In the genomic region with DNA sequence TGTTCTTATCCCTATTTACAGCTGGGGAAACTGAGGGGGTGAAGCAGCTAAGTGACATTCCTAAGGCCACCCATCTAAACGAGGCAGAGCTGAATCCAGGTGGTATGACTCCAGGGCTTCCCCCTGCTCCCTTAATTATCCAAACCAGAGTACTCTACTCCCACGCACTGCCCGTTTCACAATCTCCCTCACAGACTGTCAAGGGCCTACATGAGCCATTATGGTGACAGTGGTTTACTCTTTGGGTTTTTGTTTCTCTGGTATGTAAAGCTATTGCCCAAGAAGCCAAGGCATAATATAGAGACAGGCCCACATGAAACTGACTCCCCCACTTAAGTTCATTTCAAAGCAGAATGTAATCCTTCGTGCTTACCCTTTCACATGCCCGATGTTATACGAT, we compare ENCODE assay signal across 15 cellular contexts.
A peak's percentile ranks its signal among the peaks of the same experiment; 100 is the strongest.
DNase-seq lines count a peak whose midpoint lies in the region; ATAC-seq and TF ChIP-seq lines count a peak whose summit lies in the region.
"Had no signal": no experiment of that assay in that cellular context is flagged by ENCODE, and none has a peak within 500 bp of the region (broad histone marks: within the 10 kb centered on the region; RNA-seq: fewer than 3 reads in every experiment).

No MANE protein-coding gene starts in this region.

- no peaks in the 10 kb centered on the region for H3K36me3 Mint-ChIP-seq in effector memory CD8-positive, alpha-beta T cell (ENCODE audit: insufficient read depth)
- H3K36me3 Mint-ChIP-seq: CD8-positive, alpha-beta T cell had no signal

- TF ChIP-seq CTCF in epithelial cell of esophagus (IDR thresholded peaks at IDR 0.05; ENCODE audit: insufficient read depth, low read depth, low read length, missing control alignments), result no peak

- H3K4me3 Mint-ChIP-seq in effector memory CD8-positive, alpha-beta T cell, result no peak overlapping the region
- H3K4me3 Mint-ChIP-seq: CD8-positive, alpha-beta T cell had no signal

- no peaks in the 10 kb centered on the region for H3K9me3 Mint-ChIP-seq in effector memory CD8-positive, alpha-beta T cell
- H3K9me3 Mint-ChIP-seq: CD8-positive, alpha-beta T cell had no signal

- no peak overlapping the region for H3K27ac Mint-ChIP-seq in effector memory CD8-positive, alpha-beta T cell
- H3K27ac Mint-ChIP-seq: CD8-positive, alpha-beta T cell had no signal

- H3K4me3 ChIP-seq in epithelial cell of esophagus (ENCODE audit: low read length), result no peak overlapping the region
- H3K4me3 ChIP-seq in H7 (ENCODE audit: insufficient read depth, low read depth, low read length), result no peak overlapping the region

- no peak for ATAC-seq in HG03108 (IDR thresholded peaks at IDR 0.05; ENCODE audit: unreplicated experiment)
- no peak for ATAC-seq in effector memory CD8-positive, alpha-beta T cell (replicated peaks)
- ATAC-seq: CD8-positive, alpha-beta T cell had no signal

- no peaks in the 10 kb centered on the region for H3K27me3 Mint-ChIP-seq in effector memory CD8-positive, alpha-beta T cell

- H3K4me1 Mint-ChIP-seq in effector memory CD8-positive, alpha-beta T cell (ENCODE audit: low read depth in 2 of 2), result no peaks in the 10 kb centered on the region

- H3K27me3 ChIP-seq in H7 (ENCODE audit: control insufficient read depth, insufficient read depth, low read length), result no peaks in the 10 kb centered on the region

- DNase-seq in M059J (ENCODE audit: low read depth) (peak; percentile 49), OCI-M1 (lab: John Stamatoyannopoulos, UW) (peak; percentile 2), epithelial cell of esophagus (ENCODE audit: low read depth) (peak; percentile 51), H7 (no peak), islet precursor cell (no peak)
- DNase-seq in effector memory CD8-positive, alpha-beta T cell, result no peak
- DNase-seq: CD8-positive, alpha-beta T cell; DMS 273 treated with DMSO at 0.1 percent for 48 hours; GOT3; NCI-H1417 treated with DMSO at 0.1 percent for 48 hours; NCI-H2029; NCI-H510A treated with DMSO at 0.1 percent for 48 hours; RPMI8226; SW 1271 had no signal

- H3K36me3 ChIP-seq in H7 (replicated peaks; ENCODE audit: control insufficient read depth, insufficient read depth, low read length), result no peaks in the 10 kb centered on the region

Comparison
In these comparisons a context has a peak if more than half of its experiments do, and no peak if none do; other contexts are left out.
1. DNase-seq: peak in M059J (single experiment), OCI-M1 (single experiment) and epithelial cell of esophagus (single experiment); none in effector memory CD8-positive, alpha-beta T cell (0 of 3), H7 (single experiment) and islet precursor cell (single experiment).